9 cellular contexts compared by ENCODE assay signal in genomic region chr16:24499193-24499814, GRCh38. TPM values are rescaled to one million over a fixed set of nuclear protein-coding genes. Genes with fewer than 3 reads are reported as not detected.
DNase-seq lines count a peak whose midpoint lies in the region; ATAC-seq, FAIRE-seq and TF ChIP-seq lines count a peak whose summit lies in the region.
"Had no signal": no experiment of that assay in that cellular context is flagged by ENCODE, and none has a peak within 500 bp of the region (broad histone marks: within the 10 kb centered on the region; RNA-seq: fewer than 3 reads in every experiment).

No MANE protein-coding gene starts in this region.

- intact Hi-C loops in spleen (cut with DNase I; ENCODE audit: low total_unique reads) = no loop called here

- WGBS in spleen, 5 donors = 22 to 29% (median 23%) methylated on average over 14 to 15 of the region's 15 CpGs

- H3K4me3 ChIP-seq in bronchial epithelial cell (ENCODE audit: low read depth, low read length) (no peak overlapping the region), spleen (no peak overlapping the region)

- ATAC-seq in GM21825 (IDR thresholded peaks at IDR 0.05; ENCODE audit: unreplicated experiment) = no peak

- peaks cover 6% of the 10 kb centered on the region for H3K4me1 Mint-ChIP-seq in nephron progenitor cell

- no peaks in the 10 kb centered on the region for H3K4me1 ChIP-seq in spleen

- H3K36me3 ChIP-seq in bronchial epithelial cell (ENCODE audit: control insufficient read depth, insufficient read depth, low read length) = no peaks in the 10 kb centered on the region
- H3K36me3 ChIP-seq in spleen = no peaks in the 10 kb centered on the region

- H3K27me3 ChIP-seq in bronchial epithelial cell (ENCODE audit: control insufficient read depth, insufficient read depth, low read length) (no peaks in the 10 kb centered on the region), spleen (replicated peaks in 1 of 7) (peaks cover 0 to 32% (median 0%) of the 10 kb centered on the region in 7 donors)

- no peak for FAIRE-seq in bronchial epithelial cell (lab: Jason Lieb, UNC)

- no peaks in the 10 kb centered on the region for H3K36me3 Mint-ChIP-seq in nephron progenitor cell (ENCODE audit: low read depth)

- peak; percentile 35 for DNase-seq in 8988T
- DNase-seq in GM03348 (ENCODE audit: low spot score) = peak; percentile 59
- DNase-seq in NCI-H2227 treated with DMSO at 0.1 percent for 48 hours (lab: John Stamatoyannopoulos, UW) = peak; percentile 32
- DNase-seq in bronchial epithelial cell (ENCODE audit: low read depth) = peak; percentile 13
- DNase-seq in nephron progenitor cell = peak; percentile 53
- DNase-seq in spleen = no peak
- no peak for DNase-seq in effector CD8-positive, alpha-beta T cell (lab: John Stamatoyannopoulos, UW)

- no peak overlapping the region for H3K4me3 Mint-ChIP-seq in nephron progenitor cell
- H3K4me3 Mint-ChIP-seq: dendritic cell treated with granulocyte-macrophage colony-stimulating factor and Interleukin-4, amounts not matched to agents 40 ng/mL and 50 ng/mL, for 4 days had no signal

- no peaks in the 10 kb centered on the region for H3K9me3 Mint-ChIP-seq in nephron progenitor cell
- H3K9me3 Mint-ChIP-seq: dendritic cell treated with granulocyte-macrophage colony-stimulating factor and Interleukin-4, amounts not matched to agents 40 ng/mL and 50 ng/mL, for 4 days had no signal

- H3K27ac ChIP-seq in spleen = no peak overlapping the region

- TF ChIP-seq CTCF in bronchial epithelial cell (IDR thresholded peaks at IDR 0.05; ENCODE audit: insufficient read depth, low read length, severe bottlenecking) = peak; percentile 47
- TF ChIP-seq CTCF in nephron progenitor cell (IDR thresholded peaks at IDR 0.05) = peak; percentile 49
- TF ChIP-seq CTCF in spleen (IDR thresholded peaks at IDR 0.05 in 8 of 11, conservative IDR thresholded peaks at IDR 0.05 in 3 of 11) = no peak

- H3K27me3 Mint-ChIP-seq in nephron progenitor cell (ENCODE audit: low read depth, poor library complexity) = peaks cover 10% of the 10 kb centered on the region

- H3K9me3 ChIP-seq in spleen = no peaks in the 10 kb centered on the region

- TF ChIP-seq POLR2A in spleen (IDR thresholded peaks at IDR 0.05) = no peak

- H3K27ac Mint-ChIP-seq in nephron progenitor cell = no peak overlapping the region
- H3K27ac Mint-ChIP-seq: dendritic cell treated with granulocyte-macrophage colony-stimulating factor and Interleukin-4, amounts not matched to agents 40 ng/mL and 50 ng/mL, for 4 days had no signal

RNA-seq across cellular contexts. Expression of gene RBBP6, which starts 40.1 kb away (rescaled TPM):
- total RNA-seq in bronchial epithelial cell (11.1 and 13.6 TPM in 2 replicates), spleen (10 to 100 TPM; 63.5 to 83.9 (median 72.7) TPM)
- 10 to 100 TPM; 34.3 to 39.1 (median 34.7) TPM for polyA plus RNA-seq in spleen

Comparison
In these comparisons a context has a peak if more than half of its experiments do, and no peak if none do; other contexts are left out.
1. DNase-seq: peak in 8988T (single experiment), GM03348 (single experiment), NCI-H2227 treated with DMSO at 0.1 percent for 48 hours (single experiment), bronchial epithelial cell (single experiment) and nephron progenitor cell (single experiment); none in spleen (single experiment) and effector CD8-positive, alpha-beta T cell (single experiment).
2. CTCF ChIP-seq: peak in bronchial epithelial cell (single experiment) and nephron progenitor cell (single experiment); none in spleen (0 of 11).